Comparison of ENCODE assay signal across 10 cellular contexts in the genomic region with DNA sequence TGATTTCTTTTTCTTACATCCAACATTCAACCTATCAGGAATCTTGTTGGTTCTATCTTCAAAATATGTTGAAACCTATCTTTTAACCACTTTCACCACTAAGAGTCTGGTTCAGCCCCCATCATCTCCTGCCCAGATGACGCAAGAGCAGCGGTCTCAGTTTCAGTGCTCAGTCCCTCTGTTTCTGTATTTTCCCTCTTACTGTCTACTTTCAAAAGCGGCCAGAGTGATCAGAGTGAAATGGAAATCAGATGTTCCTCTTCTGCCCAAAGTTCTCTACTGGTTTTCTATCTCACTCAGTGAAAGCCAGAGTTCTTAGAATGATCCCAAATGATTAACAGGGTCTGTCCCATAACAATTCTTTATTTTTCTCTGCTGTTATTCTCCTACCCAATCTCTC.
DNase-seq lines count a peak whose midpoint lies in the region; ATAC-seq and TF ChIP-seq lines count a peak whose summit lies in the region.
"Had no signal": no experiment of that assay in that cellular context is flagged by ENCODE, and none has a peak within 500 bp of the region (broad histone marks: within the 10 kb centered on the region; RNA-seq: fewer than 3 reads in every experiment).

No MANE protein-coding gene starts in this region.

- no peak overlapping the region for H3K4me3 Mint-ChIP-seq in activated T-cell treated with anti-CD3 and anti-CD28 coated beads, Interleukin-2, amount 50 U/mL, for 4 hours
- no peak overlapping the region for H3K4me3 Mint-ChIP-seq in naive thymus-derived CD8-positive, alpha-beta T cell
- H3K4me3 Mint-ChIP-seq: activated naive CD8-positive, alpha-beta T cell had no signal

- POLR2A ChIA-PET in naive thymus-derived CD8-positive, alpha-beta T cell (lab: Charles Lee) = no interaction called here

- TF ChIP-seq CTCF in GM13977 (IDR thresholded peaks at IDR 0.05; ENCODE audit: extremely low read depth, insufficient read depth, missing control alignments) = no peak

- no peak overlapping the region for H3K27ac Mint-ChIP-seq in naive thymus-derived CD8-positive, alpha-beta T cell
- H3K27ac Mint-ChIP-seq: activated naive CD8-positive, alpha-beta T cell had no signal

- no peaks in the 10 kb centered on the region for H3K36me3 Mint-ChIP-seq in activated T-cell treated with anti-CD3 and anti-CD28 coated beads, Interleukin-2, amount 50 U/mL, for 4 hours (ENCODE audit: insufficient read depth)
- no peaks in the 10 kb centered on the region for H3K36me3 Mint-ChIP-seq in naive thymus-derived CD8-positive, alpha-beta T cell
- H3K36me3 Mint-ChIP-seq: activated naive CD8-positive, alpha-beta T cell had no signal

- ATAC-seq in GM19467 (IDR thresholded peaks at IDR 0.05; ENCODE audit: unreplicated experiment) = peak; percentile 76
- ATAC-seq in HG03108 (IDR thresholded peaks at IDR 0.05; ENCODE audit: unreplicated experiment) = peak; percentile 92
- ATAC-seq in activated T-cell treated with anti-CD3 and anti-CD28 coated beads, Interleukin-2, amount 50 U/mL, for 4 hours = peak; percentile 41 to 53
- no peak for ATAC-seq in naive thymus-derived CD8-positive, alpha-beta T cell
- ATAC-seq in GM18519 (IDR thresholded peaks at IDR 0.05; ENCODE audit: low FRiP score, unreplicated experiment) = no peak

- peaks cover 4% of the 10 kb centered on the region for H3K27me3 Mint-ChIP-seq in activated T-cell treated with anti-CD3 and anti-CD28 coated beads, Interleukin-2, amount 50 U/mL, for 4 hours (ENCODE audit: low read depth)
- no peaks in the 10 kb centered on the region for H3K27me3 Mint-ChIP-seq in naive thymus-derived CD8-positive, alpha-beta T cell
- H3K27me3 Mint-ChIP-seq: activated naive CD8-positive, alpha-beta T cell had no signal

- in situ Hi-C loops in GM13977 (cut with MboI; ENCODE audit: low pct_unique_long_range_greater_than_20kb, low sequenced_read_pairs, unreplicated experiment) = no loop called here

- peaks cover 7% of the 10 kb centered on the region for H3K4me1 Mint-ChIP-seq in activated T-cell treated with anti-CD3 and anti-CD28 coated beads, Interleukin-2, amount 50 U/mL, for 4 hours (ENCODE audit: low read depth)
- H3K4me1 Mint-ChIP-seq in naive thymus-derived CD8-positive, alpha-beta T cell = no peaks in the 10 kb centered on the region

- no peaks in the 10 kb centered on the region for H3K9me3 Mint-ChIP-seq in activated T-cell treated with anti-CD3 and anti-CD28 coated beads, Interleukin-2, amount 50 U/mL, for 4 hours
- peaks cover 0 to 2% (median 0%) of the 10 kb centered on the region in 9 donors for H3K9me3 Mint-ChIP-seq in naive thymus-derived CD8-positive, alpha-beta T cell

- DNase-seq in GM13977 (ENCODE audit: low spot score) (peak; percentile 45), hippocampal formation (lab: John Stamatoyannopoulos, UW) (no peak), T-helper 9 cell (no peak)
- DNase-seq in activated T-cell treated with anti-CD3 and anti-CD28 coated beads, Interleukin-2, amount 50 U/mL, for 4 hours = no peak
- no peak for DNase-seq in naive thymus-derived CD8-positive, alpha-beta T cell
- DNase-seq: RPMI8226 had no signal

Comparison
In these comparisons a context has a peak if more than half of its experiments do, and no peak if none do; other contexts are left out.
1. ATAC-seq: peak in GM19467 (single experiment), HG03108 (single experiment) and activated T-cell treated with anti-CD3 and anti-CD28 coated beads, Interleukin-2, amount 50 U/mL, for 4 hours (2 of 2); none in naive thymus-derived CD8-positive, alpha-beta T cell (0 of 2) and GM18519 (single experiment).